ENCODE assay signal across 1 cellular context in the genomic region with DNA sequence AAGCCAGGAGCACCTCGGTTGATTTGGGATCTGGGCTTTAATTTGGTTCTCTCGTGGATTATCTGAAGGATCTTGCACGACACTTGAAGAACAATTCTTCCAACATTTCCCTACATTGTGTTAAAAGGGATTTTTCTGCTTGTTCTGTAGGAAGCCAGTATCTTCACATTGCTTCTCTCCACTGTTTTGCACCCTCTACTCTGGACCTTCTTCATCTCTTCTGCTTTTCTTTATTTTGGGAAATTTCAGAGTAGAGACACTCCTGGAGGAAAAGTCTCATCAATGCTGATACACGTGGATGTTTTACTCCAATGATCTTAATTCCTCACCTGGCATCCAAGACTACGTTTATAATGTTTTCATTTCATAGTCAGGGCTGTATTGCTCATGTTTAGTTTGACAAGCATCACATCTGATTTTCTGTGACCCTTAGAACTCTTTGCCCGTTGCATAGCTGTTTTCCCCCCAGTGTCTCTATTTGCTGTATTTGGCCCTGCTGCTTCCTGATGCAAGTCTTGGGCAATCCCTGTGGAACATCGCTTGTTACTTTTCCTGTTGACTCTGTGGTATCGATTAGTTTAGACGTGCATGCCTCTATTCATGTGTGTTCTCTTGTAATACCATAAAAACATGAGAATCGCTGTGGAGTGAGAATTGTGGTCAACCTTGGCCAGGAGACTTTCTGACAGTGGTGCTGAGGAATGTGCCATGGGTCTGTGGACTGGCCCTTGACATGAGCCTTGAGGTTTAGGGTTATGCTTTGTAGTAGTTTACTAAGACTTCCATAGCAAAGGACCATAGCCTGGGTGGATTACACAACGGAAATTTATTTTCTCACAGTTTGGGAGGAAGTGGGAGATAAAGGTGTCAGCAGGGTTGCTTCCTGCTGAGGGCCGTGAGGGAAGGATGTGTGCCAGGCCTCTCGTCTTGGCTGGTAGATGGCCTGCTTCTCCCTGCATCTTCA.
TF ChIP-seq lines count a peak whose summit lies in the region.

No MANE protein-coding gene starts in this region.

TF ChIP-seq in liver, 16 proteins besides CTCF, POLR2A, EP300 and RAD21 (continued from another document):
- peak; percentile 48 to 66 for TF ChIP-seq JUND (IDR thresholded peaks at IDR 0.05)
- peak; percentile 82 for TF ChIP-seq ZBTB33 (IDR thresholded peaks at IDR 0.05)
- no peak for TF ChIP-seq NR2F2 (IDR thresholded peaks at IDR 0.05)
